In genomic region chr4:108168672-108169562, GRCh38 we compare ENCODE assay signal across 7 cellular contexts. TPM values are rescaled to one million over a fixed set of nuclear protein-coding genes. Genes with fewer than 3 reads are reported as not detected.
DNase-seq lines count a peak whose midpoint lies in the region; ATAC-seq lines count a peak whose summit lies in the region.

LEF1 (minus strand) TSS chr4:108168932; CDS start chr4:108167767, 1,165 bp downstream.

- H3K9me3 ChIP-seq in SJSA1 (replicated peaks) (no peaks in the 10 kb centered on the region), right cardiac atrium (ENCODE audit: control insufficient read depth, low read length) (no peaks in the 10 kb centered on the region), skeletal muscle satellite cell (replicated peaks; ENCODE audit: low read length) (no peaks in the 10 kb centered on the region)

- peak within 1 kb of the TSS; percentile 48 for H3K9ac ChIP-seq in skeletal muscle satellite cell (ENCODE audit: low read depth, low read length)

- DNase-seq in SJSA1 (ENCODE audit: low read depth in 1 of 2, low spot score in 2 of 2) (peak; percentile 88 to 93), right cardiac atrium (peak; percentile 32 to 53 (median 43)), inferior parietal cortex (ENCODE audit: extremely low spot score) (no peak)

- H3K4me3 ChIP-seq in SJSA1 = peak within 1 kb of the TSS; percentile 67
- H3K4me3 ChIP-seq in right cardiac atrium (ENCODE audit: low read length) = peak within 1 kb of the TSS; percentile 60
- H3K4me3 ChIP-seq in skeletal muscle satellite cell (ENCODE audit: low read length) = peak within 1 kb of the TSS; percentile 75

- no peaks in the 10 kb centered on the region for H3K27me3 Mint-ChIP-seq in activated naive CD4-positive, alpha-beta T cell treated with anti-CD3 and anti-CD28 coated beads, Interleukin-2, amount 50 U/mL, for 24 hours

- H3K36me3 Mint-ChIP-seq in activated naive CD4-positive, alpha-beta T cell treated with anti-CD3 and anti-CD28 coated beads, Interleukin-2, amount 50 U/mL, for 24 hours = peaks cover 13% of the 10 kb centered on the region

- H3K4me1 ChIP-seq in SJSA1 (replicated peaks) (peaks cover 64% of the 10 kb centered on the region), right cardiac atrium (ENCODE audit: control insufficient read depth, insufficient read depth, low read length) (no peaks in the 10 kb centered on the region), skeletal muscle satellite cell (ENCODE audit: control insufficient read depth, insufficient read depth, low read length) (peaks cover 17% of the 10 kb centered on the region)

- H3K36me3 ChIP-seq in SJSA1 (peaks cover 21% of the 10 kb centered on the region), skeletal muscle satellite cell (ENCODE audit: insufficient read depth, low read length) (no peaks in the 10 kb centered on the region)

- peaks cover 36% of the 10 kb centered on the region for H3K4me1 Mint-ChIP-seq in activated naive CD4-positive, alpha-beta T cell treated with anti-CD3 and anti-CD28 coated beads, Interleukin-2, amount 50 U/mL, for 24 hours

- H3K27me3 ChIP-seq in SJSA1 (replicated peaks) (peaks cover 10% of the 10 kb centered on the region), right cardiac atrium (ENCODE audit: control insufficient read depth, insufficient read depth) (peaks cover 5% of the 10 kb centered on the region), skeletal muscle satellite cell (ENCODE audit: control insufficient read depth, insufficient read depth, low read length) (peaks cover 86% of the 10 kb centered on the region)

- intact Hi-C loops in right cardiac atrium (cut with DNase I) = no loop called here

- H3K4me3 Mint-ChIP-seq in activated naive CD4-positive, alpha-beta T cell treated with anti-CD3 and anti-CD28 coated beads, Interleukin-2, amount 50 U/mL, for 24 hours = peak within 1 kb of the TSS; percentile 94

- ATAC-seq in GM18909 (IDR thresholded peaks at IDR 0.05; ENCODE audit: poor library complexity, unreplicated experiment) (peak; percentile 44), HG03280 (IDR thresholded peaks at IDR 0.05; ENCODE audit: unreplicated experiment) (peak; percentile 45), right cardiac atrium (peak; percentile 27 to 37)

- H3K4me2 ChIP-seq in skeletal muscle satellite cell (ENCODE audit: low read length) = peak within 1 kb of the TSS; percentile 95

- under 1% methylated on average over 61 of the region's 61 CpGs for WGBS in right cardiac atrium

- H3K9me3 Mint-ChIP-seq in activated naive CD4-positive, alpha-beta T cell treated with anti-CD3 and anti-CD28 coated beads, Interleukin-2, amount 50 U/mL, for 24 hours = no peaks in the 10 kb centered on the region

- peak within 1 kb of the TSS; percentile 75 for H3K27ac ChIP-seq in SJSA1
- no peak within 1 kb of the TSS for H3K27ac ChIP-seq in right cardiac atrium (ENCODE audit: low read length)

- H3K27ac Mint-ChIP-seq in activated naive CD4-positive, alpha-beta T cell treated with anti-CD3 and anti-CD28 coated beads, Interleukin-2, amount 50 U/mL, for 24 hours = peak within 1 kb of the TSS; percentile 99

RNA-seq across cellular contexts. Expression of gene LEF1, which starts in this region (rescaled TPM):
- 46.3 and 55.5 TPM in 2 replicates for total RNA-seq in SJSA1 (2014; rRNA removed; shearing (Covaris generic))
- total RNA-seq in right cardiac atrium = 1 to 10 TPM in 2 of 4 donors, under 1 TPM in 2; 0.62 to 5.1 (median 0.88) TPM
- 0.20 TPM for polyA plus RNA-seq in right cardiac atrium
- 0.51 and 1.3 TPM in 2 replicates for total RNA-seq in skeletal muscle satellite cell (2012; rRNA removed)
